In genomic region chr4:25743971-25744370, GRCh38 we compare ENCODE assay signal across 21 cellular contexts.
"Had no signal": no experiment of that assay in that cellular context is flagged by ENCODE, and none has a peak within 500 bp of the region (broad histone marks: within the 10 kb centered on the region; RNA-seq: fewer than 3 reads in every experiment).

No MANE protein-coding gene starts in this region.

- H3K27ac Mint-ChIP-seq: activated CD8-positive, alpha-beta memory T cell treated with anti-CD3 and anti-CD28 coated beads, Interleukin-2, amount 10 ng/mL, durations not matched to agents 7 days and 5 days; activated naive CD4-positive, alpha-beta T cell treated with anti-CD3 and anti-CD28 coated beads, Interleukin-2, amount 50 U/mL, for 24 hours; activated T-cell treated with anti-CD3 and anti-CD28 coated beads, Interleukin-2, amount 50 U/mL, for 24 hours; activated T-helper 1 cell treated with anti-CD3 and anti-CD28 coated beads, Interleukin-12 subunit alpha, Interleukin-12 subunit beta, Interleukin-2, Interleukin-4 antibody, amounts not matched to agents 30 ng/mL and 10 ng/mL and 1 ng/mL, durations not matched to agents 14 hours and 24 hours and 36 hours; T-helper 1 cell treated with Interleukin-12 subunit alpha and Interleukin-12 subunit beta and Interleukin-4 antibody, amounts not matched to agents 30 μg/mL and 1 μg/mL, for 36 hours had no signal

- H3K27me3 Mint-ChIP-seq: activated CD8-positive, alpha-beta memory T cell treated with anti-CD3 and anti-CD28 coated beads, Interleukin-2, amount 10 ng/mL, durations not matched to agents 7 days and 5 days; activated naive CD4-positive, alpha-beta T cell treated with anti-CD3 and anti-CD28 coated beads, Interleukin-2, amount 50 U/mL, for 24 hours; activated T-cell treated with anti-CD3 and anti-CD28 coated beads, Interleukin-2, amount 50 U/mL, for 24 hours had no signal

- ATAC-seq: activated CD4-positive, CD25-positive, alpha-beta regulatory T cell treated with anti-CD3 and anti-CD28 coated beads, Interleukin-2, amount 50 U/mL, for 24 hours; activated CD8-positive, alpha-beta memory T cell treated with anti-CD3 and anti-CD28 coated beads, Interleukin-2, amount 10 ng/mL, durations not matched to agents 7 days and 5 days had no signal

- H3K4me1 ChIP-seq: breast epithelium had no signal

- H3K36me3 ChIP-seq: breast epithelium had no signal

- H3K27ac ChIP-seq: breast epithelium, PC-9 had no signal

- H3K9me3 Mint-ChIP-seq: activated naive CD4-positive, alpha-beta T cell treated with anti-CD3 and anti-CD28 coated beads, Interleukin-2, amount 50 U/mL, for 24 hours; activated T-cell treated with anti-CD3 and anti-CD28 coated beads, Interleukin-2, amount 50 U/mL, for 24 hours; activated T-helper 1 cell treated with anti-CD3 and anti-CD28 coated beads, Interleukin-12 subunit alpha, Interleukin-12 subunit beta, Interleukin-2, Interleukin-4 antibody, amounts not matched to agents 30 ng/mL and 10 ng/mL and 1 ng/mL, durations not matched to agents 14 hours and 24 hours and 36 hours; T-helper 1 cell treated with Interleukin-12 subunit alpha and Interleukin-12 subunit beta and Interleukin-4 antibody, amounts not matched to agents 30 μg/mL and 1 μg/mL, for 36 hours had no signal

- H3K4me3 Mint-ChIP-seq: activated CD8-positive, alpha-beta memory T cell treated with anti-CD3 and anti-CD28 coated beads, Interleukin-2, amount 10 ng/mL, durations not matched to agents 7 days and 5 days; activated naive CD4-positive, alpha-beta T cell treated with anti-CD3 and anti-CD28 coated beads, Interleukin-2, amount 50 U/mL, for 24 hours; activated T-cell treated with anti-CD3 and anti-CD28 coated beads, Interleukin-2, amount 50 U/mL, for 24 hours; activated T-helper 1 cell treated with anti-CD3 and anti-CD28 coated beads, Interleukin-12 subunit alpha, Interleukin-12 subunit beta, Interleukin-2, Interleukin-4 antibody, amounts not matched to agents 30 ng/mL and 10 ng/mL and 1 ng/mL, durations not matched to agents 14 hours and 24 hours and 36 hours; T-helper 1 cell treated with Interleukin-12 subunit alpha and Interleukin-12 subunit beta and Interleukin-4 antibody, amounts not matched to agents 30 μg/mL and 1 μg/mL, for 36 hours had no signal

- H3K27me3 ChIP-seq: breast epithelium had no signal

- H3K9me3 ChIP-seq: breast epithelium had no signal

- H3K4me3 ChIP-seq: breast epithelium, PC-9 had no signal

- H3K4me1 Mint-ChIP-seq: activated CD8-positive, alpha-beta memory T cell treated with anti-CD3 and anti-CD28 coated beads, Interleukin-2, amount 10 ng/mL, durations not matched to agents 7 days and 5 days; activated naive CD4-positive, alpha-beta T cell treated with anti-CD3 and anti-CD28 coated beads, Interleukin-2, amount 50 U/mL, for 24 hours had no signal

- DNase-seq: activated CD4-positive, alpha-beta T cell treated with anti-CD3 and anti-CD28 coated beads for 4 hours; activated CD8-positive, alpha-beta memory T cell treated with anti-CD3 and anti-CD28 coated beads, Interleukin-2, amount 10 ng/mL, durations not matched to agents 7 days and 5 days; activated effector memory CD4-positive, alpha-beta T cell treated with Interleukin-2 at 50 U/mL for 16 hours; activated naive CD4-positive, alpha-beta T cell; activated T-cell treated with anti-CD3 and anti-CD28 coated beads, Interleukin-2, amount 50 U/mL, for 24 hours; aorta; KG1; NCI-H1092 treated with DMSO at 0.1 percent for 48 hours; NCI-H1417 treated with DMSO at 0.1 percent for 48 hours; NCI-H1694; NCI-H2029 treated with DMSO at 0.1 percent for 48 hours; NCI-H345; NCI-H510A treated with DMSO at 0.1 percent for 48 hours; NCI-H69; PC-9; SHP77 treated with DMSO at 0.1 percent for 48 hours had no signal
